ENCODE assay signal across 21 cellular contexts in the genomic region with DNA sequence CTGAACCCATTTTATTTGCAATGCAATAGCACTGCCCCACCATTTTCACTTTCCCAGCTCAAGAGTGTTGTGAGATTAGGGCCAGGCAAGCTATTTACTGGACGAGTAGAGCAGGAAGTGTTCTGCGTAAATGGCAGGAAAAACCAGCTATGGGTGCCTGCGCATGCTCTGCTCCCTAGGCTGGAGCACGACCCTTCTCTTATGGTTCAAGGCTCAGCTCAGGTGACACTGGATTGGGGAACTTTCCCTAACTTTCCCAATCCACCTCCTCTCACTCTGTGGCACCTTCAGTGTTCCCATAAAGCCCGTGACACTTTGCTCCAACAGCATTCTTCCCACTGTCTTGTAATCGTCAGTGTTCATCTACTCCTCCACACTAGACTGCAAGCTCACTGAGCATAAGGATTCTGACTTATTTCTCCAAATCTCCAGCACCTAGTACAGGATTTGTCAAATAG. TPM values are rescaled to one million over a fixed set of nuclear protein-coding genes. Genes with fewer than 3 reads are reported as not detected.
DNase-seq lines count a peak whose midpoint lies in the region; ATAC-seq lines count a peak whose summit lies in the region.
"Had no signal": no experiment of that assay in that cellular context is flagged by ENCODE, and none has a peak within 500 bp of the region (broad histone marks: within the 10 kb centered on the region; RNA-seq: fewer than 3 reads in every experiment).

No MANE protein-coding gene starts in this region.

- H3K27ac Mint-ChIP-seq in stimulated activated naive CD8-positive, alpha-beta T cell treated with anti-CD3 and anti-CD28 coated beads, Interleukin-15, Interleukin-2, amounts not matched to agents 100 ng/mL and 50 ng/mL, for 24 hours, result peak overlapping the region; percentile 45
- H3K27ac Mint-ChIP-seq: dendritic cell treated with granulocyte-macrophage colony-stimulating factor and Interleukin-4, amounts not matched to agents 40 ng/mL and 50 ng/mL, for 4 days; GM23338 had no signal

- 52% methylated on average over 6 of the region's 6 CpGs for WGBS in right cardiac atrium

- H3K27me3 ChIP-seq in right cardiac atrium (ENCODE audit: control insufficient read depth, insufficient read depth), result no peaks in the 10 kb centered on the region
- H3K27me3 ChIP-seq: hepatocyte, sigmoid colon, stomach, uterus had no signal

- peak overlapping the region; percentile 12 for H3K27ac ChIP-seq in right cardiac atrium (ENCODE audit: low read length)
- H3K27ac ChIP-seq: hepatocyte had no signal

- ATAC-seq in right cardiac atrium (no peak), left cardiac atrium (no peak), HG02885 (IDR thresholded peaks at IDR 0.05; ENCODE audit: poor library complexity, unreplicated experiment) (no peak), GM21367 (IDR thresholded peaks at IDR 0.05; ENCODE audit: unreplicated experiment) (no peak), HG03095 (IDR thresholded peaks at IDR 0.05; ENCODE audit: unreplicated experiment) (no peak)
- ATAC-seq: GM23338, HepG2 had no signal

- H3K4me3 Mint-ChIP-seq in stimulated activated naive CD8-positive, alpha-beta T cell treated with anti-CD3 and anti-CD28 coated beads, Interleukin-15, Interleukin-2, amounts not matched to agents 100 ng/mL and 50 ng/mL, for 24 hours, result no peak overlapping the region
- H3K4me3 Mint-ChIP-seq: dendritic cell treated with granulocyte-macrophage colony-stimulating factor and Interleukin-4, amounts not matched to agents 40 ng/mL and 50 ng/mL, for 4 days; GM23338 had no signal

- no peak for DNase-seq in right cardiac atrium
- DNase-seq in left cardiac atrium, result no peak
- DNase-seq in OCI-M1 (lab: John Stamatoyannopoulos, UW), result peak; percentile 29
- DNase-seq in islet precursor cell, result peak; percentile 57
- DNase-seq: activated CD4-positive, alpha-beta T cell treated with anti-CD3 and anti-CD28 coated beads, Interleukin-2, amount 50 U/mL, for 4 hours; activated effector memory CD4-positive, alpha-beta T cell treated with Interleukin-2 at 50 U/mL for 16 hours; DMS 273 treated with DMSO at 0.1 percent for 48 hours; NCI-H1092; NCI-H2227 treated with DMSO at 0.1 percent for 48 hours; sigmoid colon; stomach; T-helper 9 cell had no signal

- intact Hi-C loops in right cardiac atrium (cut with DNase I), result loop anchor here in 1 of 4 donors (10.0 kb wide), 1 partner anchor 239 kb away; a partner anchor contains a TSS
- intact Hi-C loops in left cardiac atrium (cut with DNase I), result no loop called here

- H3K9me3 Mint-ChIP-seq in stimulated activated naive CD8-positive, alpha-beta T cell treated with anti-CD3 and anti-CD28 coated beads, Interleukin-15, Interleukin-2, amounts not matched to agents 100 ng/mL and 50 ng/mL, for 24 hours, result no peaks in the 10 kb centered on the region
- H3K9me3 Mint-ChIP-seq: dendritic cell treated with granulocyte-macrophage colony-stimulating factor and Interleukin-4, amounts not matched to agents 40 ng/mL and 50 ng/mL, for 4 days had no signal

- no peaks in the 10 kb centered on the region for H3K27me3 Mint-ChIP-seq in stimulated activated naive CD8-positive, alpha-beta T cell treated with anti-CD3 and anti-CD28 coated beads, Interleukin-15, Interleukin-2, amounts not matched to agents 100 ng/mL and 50 ng/mL, for 24 hours

- no peaks in the 10 kb centered on the region for H3K36me3 Mint-ChIP-seq in stimulated activated naive CD8-positive, alpha-beta T cell treated with anti-CD3 and anti-CD28 coated beads, Interleukin-15, Interleukin-2, amounts not matched to agents 100 ng/mL and 50 ng/mL, for 24 hours (ENCODE audit: low read depth)

- H3K4me3 ChIP-seq in right cardiac atrium (ENCODE audit: low read length), result no peak overlapping the region
- H3K4me3 ChIP-seq: GM23338, hepatocyte, sigmoid colon, stomach, uterus had no signal

- H3K9me3 ChIP-seq in right cardiac atrium (ENCODE audit: control insufficient read depth, low read length), result no peaks in the 10 kb centered on the region
- H3K9me3 ChIP-seq: sigmoid colon, stomach, uterus had no signal

- H3K4me1 Mint-ChIP-seq in stimulated activated naive CD8-positive, alpha-beta T cell treated with anti-CD3 and anti-CD28 coated beads, Interleukin-15, Interleukin-2, amounts not matched to agents 100 ng/mL and 50 ng/mL, for 24 hours (ENCODE audit: low read depth), result peaks cover 75% of the 10 kb centered on the region

- H3K4me1 ChIP-seq in right cardiac atrium (ENCODE audit: control insufficient read depth, insufficient read depth, low read length), result peaks cover 5% of the 10 kb centered on the region
- H3K4me1 ChIP-seq: uterus had no signal

RNA-seq across cellular contexts. Expression of a gene that starts 3.6 kb away (rescaled TPM):
- total RNA-seq in right cardiac atrium (10 to 100 TPM; 38.1 to 49.0 (median 45.5) TPM), left cardiac atrium (10 to 100 TPM; 36.3 TPM)
- polyA plus RNA-seq in right cardiac atrium, result 8.8 TPM

Comparison
In these comparisons a context has a peak if more than half of its experiments do, and no peak if none do; other contexts are left out.
1. DNase-seq: peak in OCI-M1 (single experiment) and islet precursor cell (single experiment); none in right cardiac atrium (0 of 3) and left cardiac atrium (single experiment).